In the genomic region with DNA sequence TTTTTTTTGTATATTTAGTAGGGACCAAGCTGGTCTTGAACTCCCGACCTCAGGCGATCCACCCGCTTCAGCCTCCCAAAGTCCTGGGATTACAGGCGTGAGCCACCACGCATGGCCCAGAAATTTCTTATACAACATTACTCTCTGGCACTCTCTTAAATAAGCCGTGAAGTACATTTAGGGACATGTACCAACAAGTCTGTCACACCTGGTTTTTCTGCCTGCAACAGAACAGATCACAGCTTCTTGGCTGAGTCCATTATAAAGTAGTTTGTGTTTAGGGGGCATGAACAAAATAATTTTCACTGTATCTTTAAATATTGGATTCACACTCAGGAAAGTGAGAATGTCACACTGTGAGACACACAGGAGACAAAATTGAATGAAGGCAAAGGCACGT, we compare ENCODE assay signal across 31 cellular contexts.
"Had no signal": no experiment of that assay in that cellular context is flagged by ENCODE, and none has a peak within 500 bp of the region (broad histone marks: within the 10 kb centered on the region; RNA-seq: fewer than 3 reads in every experiment).

No MANE protein-coding gene starts in this region.

- H3K4me1 Mint-ChIP-seq: activated B cell treated with CpG ODN at 0.5 μM for 24 hours; activated naive CD4-positive, alpha-beta T cell treated with anti-CD3 and anti-CD28 coated beads, Interleukin-2, amount 10 ng/mL, durations not matched to agents 7 days and 5 days; activated naive CD8-positive, alpha-beta T cell treated with anti-CD3 and anti-CD28 coated beads, Interleukin-2, amount 10 ng/mL, durations not matched to agents 7 days and 5 days; brain; T-helper 17 cell had no signal

- H3K4me3 ChIP-seq: ascending aorta, gastrocnemius medialis, heart left ventricle had no signal

- H3K4me1 ChIP-seq: ascending aorta, gastrocnemius medialis, heart left ventricle had no signal

- H3K9me3 Mint-ChIP-seq: brain had no signal

- H3K9me3 ChIP-seq: ascending aorta, gastrocnemius medialis, heart left ventricle had no signal

- H3K27ac ChIP-seq: ascending aorta, gastrocnemius medialis, heart left ventricle, WERI-Rb-1 had no signal

- H3K27me3 Mint-ChIP-seq: activated B cell treated with CpG ODN at 0.5 μM for 24 hours; activated CD8-positive, alpha-beta T cell treated with anti-CD3 and anti-CD28 coated beads for 36 hours; activated naive CD4-positive, alpha-beta T cell treated with anti-CD3 and anti-CD28 coated beads, Interleukin-2, amount 10 ng/mL, durations not matched to agents 7 days and 5 days; activated naive CD8-positive, alpha-beta T cell treated with anti-CD3 and anti-CD28 coated beads, Interleukin-2, amount 10 ng/mL, durations not matched to agents 7 days and 5 days; effector memory CD8-positive, alpha-beta T cell; T-helper 17 cell had no signal

- H3K36me3 ChIP-seq: ascending aorta, gastrocnemius medialis, heart left ventricle, WERI-Rb-1 had no signal

- H3K36me3 Mint-ChIP-seq: activated naive CD4-positive, alpha-beta T cell treated with anti-CD3 and anti-CD28 coated beads, Interleukin-2, amount 10 ng/mL, durations not matched to agents 7 days and 5 days; activated naive CD4-positive, alpha-beta T cell treated with anti-CD3 and anti-CD28 coated beads, Interleukin-2, amount 50 U/mL, for 72 hours; activated naive CD8-positive, alpha-beta T cell treated with anti-CD3 and anti-CD28 coated beads, Interleukin-2, amount 10 ng/mL, durations not matched to agents 7 days and 5 days; brain had no signal

- H3K27me3 ChIP-seq: ascending aorta, gastrocnemius medialis, heart left ventricle had no signal

- ATAC-seq: activated CD4-positive, CD25-positive, alpha-beta regulatory T cell treated with anti-CD3 and anti-CD28 coated beads, Interleukin-2, amount 50 U/mL, for 24 hours; activated CD8-positive, alpha-beta T cell treated with anti-CD3 and anti-CD28 coated beads for 36 hours; activated naive CD4-positive, alpha-beta T cell treated with anti-CD3 and anti-CD28 coated beads, Interleukin-2, amount 50 U/mL, for 72 hours; activated T-cell treated with anti-CD3 and anti-CD28 coated beads, Interleukin-2, amount 50 U/mL, for 72 hours; effector memory CD8-positive, alpha-beta T cell; esophagus mucosa; gastrocnemius medialis; heart left ventricle; T-helper 17 cell had no signal

- DNase-seq: activated B cell treated with CpG ODN at 0.5 μM for 24 hours; activated CD4-positive, alpha-beta T cell treated with anti-CD3 and anti-CD28 coated beads for 48 hours; activated CD4-positive, alpha-beta T cell treated with anti-CD3 and anti-CD28 coated beads, Interleukin-2, amount 50 U/mL, for 1 hour; activated CD4-positive, alpha-beta T cell treated with anti-CD3 and anti-CD28 coated beads, Interleukin-2, amount 50 U/mL, for 48 hours; activated CD8-positive, alpha-beta memory T cell treated with anti-CD3 and anti-CD28 coated beads for 24 hours; activated CD8-positive, alpha-beta T cell treated with anti-CD3 and anti-CD28 coated beads for 36 hours; activated gamma-delta T cell; activated naive CD4-positive, alpha-beta T cell; activated naive CD4-positive, alpha-beta T cell treated with anti-CD3 and anti-CD28 coated beads, Interleukin-2, amount 10 ng/mL, durations not matched to agents 7 days and 5 days; activated naive CD8-positive, alpha-beta T cell treated with anti-CD3 and anti-CD28 coated beads, Interleukin-2, amount 10 ng/mL, durations not matched to agents 7 days and 5 days; activated T-cell treated with anti-CD3 and anti-CD28 coated beads, Interleukin-2, amount 50 U/mL, for 72 hours; caudate nucleus; cortex of kidney; dermis blood vessel endothelial cell; effector CD4-positive, alpha-beta T cell; effector memory CD8-positive, alpha-beta T cell; foreskin fibroblast; gastrocnemius medialis; glutamatergic neuron; heart left ventricle; T-helper 1 cell; T-helper 17 cell; T1000; WERI-Rb-1 had no signal

- H3K4me3 Mint-ChIP-seq: activated B cell treated with CpG ODN at 0.5 μM for 24 hours; activated CD8-positive, alpha-beta T cell treated with anti-CD3 and anti-CD28 coated beads for 36 hours; activated naive CD4-positive, alpha-beta T cell treated with anti-CD3 and anti-CD28 coated beads, Interleukin-2, amount 10 ng/mL, durations not matched to agents 7 days and 5 days; activated naive CD8-positive, alpha-beta T cell treated with anti-CD3 and anti-CD28 coated beads, Interleukin-2, amount 10 ng/mL, durations not matched to agents 7 days and 5 days; activated T-cell treated with anti-CD3 and anti-CD28 coated beads, Interleukin-2, amount 50 U/mL, for 72 hours; brain; effector memory CD8-positive, alpha-beta T cell; T-helper 17 cell; T-helper 2 cell treated with Interferon-gamma antibody and Interleukin-4, amounts not matched to agents 5 μg/mL and 100 μg/mL, for 36 hours had no signal

- H3K27ac Mint-ChIP-seq: activated B cell treated with CpG ODN at 0.5 μM for 24 hours; activated CD8-positive, alpha-beta T cell treated with anti-CD3 and anti-CD28 coated beads for 36 hours; activated naive CD4-positive, alpha-beta T cell treated with anti-CD3 and anti-CD28 coated beads, Interleukin-2, amount 10 ng/mL, durations not matched to agents 7 days and 5 days; activated naive CD4-positive, alpha-beta T cell treated with anti-CD3 and anti-CD28 coated beads, Interleukin-2, amount 50 U/mL, for 72 hours; activated naive CD8-positive, alpha-beta T cell treated with anti-CD3 and anti-CD28 coated beads, Interleukin-2, amount 10 ng/mL, durations not matched to agents 7 days and 5 days; activated T-cell treated with anti-CD3 and anti-CD28 coated beads, Interleukin-2, amount 50 U/mL, for 72 hours; brain; effector memory CD8-positive, alpha-beta T cell; T-helper 17 cell; T-helper 2 cell treated with Interferon-gamma antibody and Interleukin-4, amounts not matched to agents 5 μg/mL and 100 μg/mL, for 36 hours had no signal

- FAIRE-seq: colon had no signal
